1 cellular context compared by ENCODE assay signal in the genomic region with DNA sequence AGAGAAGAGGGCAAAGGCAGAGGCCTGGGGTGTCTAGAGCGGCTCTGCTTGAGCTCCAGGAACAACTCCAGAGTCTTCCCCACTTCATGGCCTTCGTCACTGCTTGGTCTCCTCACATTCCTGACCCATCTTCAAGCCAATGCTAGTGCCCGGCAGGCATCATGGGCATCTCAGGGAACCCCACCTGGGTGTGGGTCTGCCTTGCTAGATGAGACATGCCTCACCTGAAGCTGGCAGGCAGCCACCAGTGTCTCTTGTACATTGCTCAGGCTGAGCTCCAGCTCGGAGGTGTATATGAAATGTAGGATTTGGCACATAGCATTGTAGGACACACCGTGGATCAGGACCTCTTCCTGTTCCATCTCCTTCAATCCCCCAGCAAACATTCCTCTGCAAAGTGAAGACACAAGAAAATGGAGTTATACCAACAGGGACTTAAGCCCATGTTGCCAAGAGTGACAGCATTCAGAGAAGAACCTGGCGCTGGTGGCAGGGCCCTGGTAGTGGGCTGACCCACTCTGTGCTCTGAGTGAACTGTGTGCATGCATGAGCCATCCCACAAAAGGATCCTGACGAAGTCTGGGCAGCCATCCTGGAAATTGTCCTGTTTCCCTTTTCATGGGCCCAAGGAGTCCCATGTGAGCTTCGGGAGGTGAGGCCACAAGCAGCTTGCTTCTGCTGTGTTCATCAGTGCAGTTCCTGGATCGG.
TF ChIP-seq lines count a peak whose summit lies in the region.

No MANE protein-coding gene starts in this region.

TF ChIP-seq in K562, 482 proteins besides CTCF, POLR2A, EP300 and RAD21:
- TF ChIP-seq PHB (CRISPR knock-in tag; IDR thresholded peaks at IDR 0.05) = 0 out of 2 replicates have a peak, but pooled peaks have one; percentile 78
- TF ChIP-seq KDM5B (IDR thresholded peaks at IDR 0.05; ENCODE audit: insufficient replicate concordance, low read depth, low read length) = no peak
- no peak for TF ChIP-seq HDAC8 (tag; IDR thresholded peaks at IDR 0.05)
- TF ChIP-seq TFAP4 (CRISPR knock-in tag; IDR thresholded peaks at IDR 0.05; ENCODE audit: borderline replicate concordance) = peak; percentile 5; the same call in 1 of the 2 replicates
- TF ChIP-seq, protein P1, sequence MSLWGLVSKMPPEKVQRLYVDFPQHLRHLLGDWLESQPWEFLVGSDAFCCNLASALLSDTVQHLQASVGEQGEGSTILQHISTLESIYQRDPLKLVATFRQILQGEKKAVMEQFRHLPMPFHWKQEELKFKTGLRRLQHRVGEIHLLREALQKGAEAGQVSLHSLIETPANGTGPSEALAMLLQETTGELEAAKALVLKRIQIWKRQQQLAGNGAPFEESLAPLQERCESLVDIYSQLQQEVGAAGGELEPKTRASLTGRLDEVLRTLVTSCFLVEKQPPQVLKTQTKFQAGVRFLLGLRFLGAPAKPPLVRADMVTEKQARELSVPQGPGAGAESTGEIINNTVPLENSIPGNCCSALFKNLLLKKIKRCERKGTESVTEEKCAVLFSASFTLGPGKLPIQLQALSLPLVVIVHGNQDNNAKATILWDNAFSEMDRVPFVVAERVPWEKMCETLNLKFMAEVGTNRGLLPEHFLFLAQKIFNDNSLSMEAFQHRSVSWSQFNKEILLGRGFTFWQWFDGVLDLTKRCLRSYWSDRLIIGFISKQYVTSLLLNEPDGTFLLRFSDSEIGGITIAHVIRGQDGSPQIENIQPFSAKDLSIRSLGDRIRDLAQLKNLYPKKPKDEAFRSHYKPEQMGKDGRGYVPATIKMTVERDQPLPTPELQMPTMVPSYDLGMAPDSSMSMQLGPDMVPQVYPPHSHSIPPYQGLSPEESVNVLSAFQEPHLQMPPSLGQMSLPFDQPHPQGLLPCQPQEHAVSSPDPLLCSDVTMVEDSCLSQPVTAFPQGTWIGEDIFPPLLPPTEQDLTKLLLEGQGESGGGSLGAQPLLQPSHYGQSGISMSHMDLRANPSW (CRISPR knock-in tag; IDR thresholded peaks at IDR 0.05) = peak; percentile 14; the same call in 1 of the 2 replicates
- peak; percentile 51; the same call in 1 of the 2 replicates for TF ChIP-seq GTF2F1 (IDR thresholded peaks at IDR 0.05; ENCODE audit: low read depth, low read length)
- 0 out of 4 replicates have a peak, but pooled peaks of 1 of the 2 experiments have one; percentile 10 for TF ChIP-seq FOXA3 (CRISPR knock-in tag; conservative IDR thresholded peaks at IDR 0.05 in 1 of 2, IDR thresholded peaks at IDR 0.05 in 1 of 2)
- no peak for TF ChIP-seq PPARD (CRISPR knock-in tag; IDR thresholded peaks at IDR 0.05)
- no peak for TF ChIP-seq RNF2 (IDR thresholded peaks at IDR 0.05)
- TF ChIP-seq ZFX (CRISPR knock-in tag; IDR thresholded peaks at IDR 0.05) = no peak
- 0 out of 2 replicates have a peak, but pooled peaks have one; percentile 46 for TF ChIP-seq FOXP1 (CRISPR knock-in tag; IDR thresholded peaks at IDR 0.05)
- TF ChIP-seq KDM2B (CRISPR knock-in tag; IDR thresholded peaks at IDR 0.05) = peak; percentile 27; the same call in 1 of the 2 replicates
- 0 out of 2 replicates have a peak, but pooled peaks have one; percentile 27 for TF ChIP-seq ZBED1 (IDR thresholded peaks at IDR 0.05)
- peak; percentile 46 for TF ChIP-seq HNRNPLL (IDR thresholded peaks at IDR 0.05; ENCODE audit: low read depth, low read length, poor library complexity, severe bottlenecking)
- TF ChIP-seq SPI1 (IDR thresholded peaks at IDR 0.05; ENCODE audit: borderline replicate concordance, low read depth, low read length) = no peak
- no peak for TF ChIP-seq ZNF277 (CRISPR knock-in tag; IDR thresholded peaks at IDR 0.05; ENCODE audit: borderline replicate concordance)
- no peak for TF ChIP-seq ZNF253 (CRISPR knock-in tag; conservative IDR thresholded peaks at IDR 0.05)
- TF ChIP-seq, protein P2, sequence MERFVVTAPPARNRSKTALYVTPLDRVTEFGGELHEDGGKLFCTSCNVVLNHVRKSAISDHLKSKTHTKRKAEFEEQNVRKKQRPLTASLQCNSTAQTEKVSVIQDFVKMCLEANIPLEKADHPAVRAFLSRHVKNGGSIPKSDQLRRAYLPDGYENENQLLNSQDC (CRISPR knock-in tag; IDR thresholded peaks at IDR 0.05) = 0 out of 2 replicates have a peak, but pooled peaks have one; percentile 42
- TF ChIP-seq, protein P3, sequence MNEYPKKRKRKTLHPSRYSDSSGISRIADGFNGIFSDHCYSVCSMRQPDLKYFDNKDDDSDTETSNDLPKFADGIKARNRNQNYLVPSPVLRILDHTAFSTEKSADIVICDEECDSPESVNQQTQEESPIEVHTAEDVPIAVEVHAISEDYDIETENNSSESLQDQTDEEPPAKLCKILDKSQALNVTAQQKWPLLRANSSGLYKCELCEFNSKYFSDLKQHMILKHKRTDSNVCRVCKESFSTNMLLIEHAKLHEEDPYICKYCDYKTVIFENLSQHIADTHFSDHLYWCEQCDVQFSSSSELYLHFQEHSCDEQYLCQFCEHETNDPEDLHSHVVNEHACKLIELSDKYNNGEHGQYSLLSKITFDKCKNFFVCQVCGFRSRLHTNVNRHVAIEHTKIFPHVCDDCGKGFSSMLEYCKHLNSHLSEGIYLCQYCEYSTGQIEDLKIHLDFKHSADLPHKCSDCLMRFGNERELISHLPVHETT (CRISPR knock-in tag; conservative IDR thresholded peaks at IDR 0.05 in 1 of 2, IDR thresholded peaks at IDR 0.05 in 1 of 2) = 0 out of 4 replicates have a peak, but pooled peaks of 1 of the 2 experiments have one; percentile 61
- no peak for TF ChIP-seq TCF3 (CRISPR knock-in tag; IDR thresholded peaks at IDR 0.05)
- TF ChIP-seq XRCC3 (IDR thresholded peaks at IDR 0.05) = no peak
- TF ChIP-seq ETV6 (IDR thresholded peaks at IDR 0.05; ENCODE audit: borderline replicate concordance in 1 of 2, low read depth in 2 of 2, low read length in 1 of 2) = no peak
- no peak for TF ChIP-seq ETV6 (CRISPR knock-in tag; IDR thresholded peaks at IDR 0.05; ENCODE audit: borderline replicate concordance)
- no peak for TF ChIP-seq MYNN (IDR thresholded peaks at IDR 0.05)
- peak; percentile 47; the same call in 1 of the 2 replicates for TF ChIP-seq MYNN (CRISPR knock-in tag; IDR thresholded peaks at IDR 0.05)
- peak; percentile 3 for TF ChIP-seq POLR2B (IDR thresholded peaks at IDR 0.05; ENCODE audit: low read depth, partially characterized antibody)
- no peak for TF ChIP-seq ZNF316 (IDR thresholded peaks at IDR 0.05)
- TF ChIP-seq, protein P4, sequence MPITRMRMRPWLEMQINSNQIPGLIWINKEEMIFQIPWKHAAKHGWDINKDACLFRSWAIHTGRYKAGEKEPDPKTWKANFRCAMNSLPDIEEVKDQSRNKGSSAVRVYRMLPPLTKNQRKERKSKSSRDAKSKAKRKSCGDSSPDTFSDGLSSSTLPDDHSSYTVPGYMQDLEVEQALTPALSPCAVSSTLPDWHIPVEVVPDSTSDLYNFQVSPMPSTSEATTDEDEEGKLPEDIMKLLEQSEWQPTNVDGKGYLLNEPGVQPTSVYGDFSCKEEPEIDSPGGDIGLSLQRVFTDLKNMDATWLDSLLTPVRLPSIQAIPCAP (CRISPR knock-in tag; IDR thresholded peaks at IDR 0.05; ENCODE audit: borderline replicate concordance) = no peak
- peak; percentile 40; the same call in 1 of the 2 replicates for TF ChIP-seq ZNF12 (CRISPR knock-in tag; IDR thresholded peaks at IDR 0.05)
- TF ChIP-seq DMBX1 (CRISPR knock-in tag; IDR thresholded peaks at IDR 0.05; ENCODE audit: borderline replicate concordance) = no peak
- peak; percentile 71; the same call in 1 of the 2 replicates for TF ChIP-seq THAP12 (CRISPR knock-in tag; IDR thresholded peaks at IDR 0.05)
- TF ChIP-seq DPF2 (IDR thresholded peaks at IDR 0.05) = no peak
- no peak for TF ChIP-seq TRIM24 (IDR thresholded peaks at IDR 0.05)
